ENCODE assay signal across 20 cellular contexts in genomic region chr17:77137111-77137510, GRCh38. TPM values are rescaled to one million over a fixed set of nuclear protein-coding genes. Genes with fewer than 3 reads are reported as not detected.
DNase-seq lines count a peak whose midpoint lies in the region; ATAC-seq, FAIRE-seq and TF ChIP-seq lines count a peak whose summit lies in the region.
"Had no signal": no experiment of that assay in that cellular context is flagged by ENCODE, and none has a peak within 500 bp of the region (broad histone marks: within the 10 kb centered on the region; RNA-seq: fewer than 3 reads in every experiment).

No MANE protein-coding gene starts in this region.

- TF ChIP-seq EP300 in HepG2 (IDR thresholded peaks at IDR 0.05; ENCODE audit: low read depth in 2 of 2, low read length in 2 of 2) (no peak), HepG2 (CRISPR knock-in tag; IDR thresholded peaks at IDR 0.05; ENCODE audit: borderline replicate concordance) (no peak)

- no peak overlapping the region for H2AFZ ChIP-seq in HepG2 (ENCODE audit: low read length)

- intact Hi-C loops in HepG2 (cut with micrococcal nuclease; ENCODE audit: unreplicated experiment) = no loop called here
- intact Hi-C loops in right lobe of liver (cut with DNase I) = no loop called here

- H3K9ac ChIP-seq in HepG2 (ENCODE audit: insufficient read depth, low read depth, low read length) = no peak overlapping the region
- no peak overlapping the region for H3K9ac ChIP-seq in subcutaneous abdominal adipose tissue (ENCODE audit: low read length in 5 of 5)
- H3K9ac ChIP-seq: SK-N-SH had no signal

- H3K36me3 ChIP-seq in HepG2 (replicated peaks in 1 of 2; ENCODE audit: control insufficient read depth in 1 of 2, insufficient read depth in 2 of 2, low read length in 2 of 2) (no peaks in the 10 kb centered on the region), right lobe of liver (no peaks in the 10 kb centered on the region), SJSA1 (peaks cover 28% of the 10 kb centered on the region), subcutaneous abdominal adipose tissue (ENCODE audit: control insufficient read depth in 5 of 5, insufficient read depth in 5 of 5, low read length in 5 of 5) (peaks cover 0 to 3% (median 0%) of the 10 kb centered on the region in 5 donors)
- H3K36me3 ChIP-seq: vagina had no signal

- ATAC-seq in HepG2 (no peak), right lobe of liver (no peak), HG03342 (IDR thresholded peaks at IDR 0.05; ENCODE audit: unreplicated experiment) (no peak)

- POLR2A ChIA-PET in HepG2 (lab: Yijun Ruan, JAX) = no interaction called here

- no peak overlapping the region for H3K27ac ChIP-seq in HepG2 (ENCODE audit: extremely low read length, insufficient read depth, low read length)
- H3K27ac ChIP-seq in right lobe of liver = no peak overlapping the region
- peak overlapping the region; percentile 65 for H3K27ac ChIP-seq in SJSA1
- H3K27ac ChIP-seq in subcutaneous abdominal adipose tissue (ENCODE audit: low read depth, low read length) = peak overlapping the region; percentile 46

- H3K4me1 ChIP-seq in HepG2 (ENCODE audit: insufficient read depth, low read length) (peaks cover 36% of the 10 kb centered on the region), right lobe of liver (peaks cover 0 to 5% (median 0%) of the 10 kb centered on the region in 4 donors), SJSA1 (replicated peaks) (peaks cover 65% of the 10 kb centered on the region), subcutaneous abdominal adipose tissue (ENCODE audit: control insufficient read depth in 5 of 5, insufficient read depth in 5 of 5, low read length in 5 of 5) (peaks cover 3 to 46% (median 19%) of the 10 kb centered on the region in 5 donors)

- CTCF ChIA-PET in HepG2 (lab: Yijun Ruan, JAX; ENCODE audit: low intra/inter-chr PET ratio, low total read pairs) = no interaction called here

- H3K27me3 ChIP-seq in HepG2 (ENCODE audit: control insufficient read depth in 1 of 2, insufficient read depth in 2 of 2, low read length in 2 of 2) = no peaks in the 10 kb centered on the region; a peak in 1 of 5 replicates
- no peaks in the 10 kb centered on the region for H3K27me3 ChIP-seq in right lobe of liver
- no peaks in the 10 kb centered on the region for H3K27me3 ChIP-seq in SJSA1 (replicated peaks)
- H3K27me3 ChIP-seq in subcutaneous abdominal adipose tissue (ENCODE audit: control insufficient read depth in 5 of 5, insufficient read depth in 4 of 5, low read length in 5 of 5) = no peaks in the 10 kb centered on the region
- H3K27me3 ChIP-seq: vagina had no signal

- in situ Hi-C loops in HepG2 (cut with HindIII; ENCODE audit: extremely low pct_ligation_motif_present, low pct_unique_long_range_greater_than_20kb) = no loop called here

- peaks cover 9% of the 10 kb centered on the region for H3K79me2 ChIP-seq in HepG2 (ENCODE audit: insufficient read depth, low read length)

- BruUV-seq in HepG2 (replicated peaks; lab: Mats Ljungman, UMichigan) = no TSS peak

- 97% methylated on average over 3 of the region's 3 CpGs for WGBS in HepG2 (ENCODE audit: low lambda C conversion rate)
- 66% methylated on average over 3 of the region's 3 CpGs for WGBS in right lobe of liver (ENCODE audit: insufficient coverage, low coverage, low lambda C conversion rate, missing lambda C conversion rate)

- TF ChIP-seq RAD21 in HepG2 (CRISPR knock-in tag; IDR thresholded peaks at IDR 0.05) = no peak

- H3K4me2 ChIP-seq in HepG2 (ENCODE audit: low read depth, low read length) = no peak overlapping the region
- H3K4me2 ChIP-seq: SK-N-SH had no signal

- H3K9me3 ChIP-seq in HepG2 (ENCODE audit: low read length) (0 out of 2 replicates have a peak, but pooled peaks cover 6% of the 10 kb centered on the region), right lobe of liver (no peaks in the 10 kb centered on the region), SJSA1 (replicated peaks) (peaks cover 14% of the 10 kb centered on the region), subcutaneous abdominal adipose tissue (ENCODE audit: control insufficient read depth in 5 of 5, low read length in 5 of 5) (peaks cover 0 to 2% (median 0%) of the 10 kb centered on the region in 5 donors)
- H3K9me3 ChIP-seq: SK-N-SH, vagina had no signal

- FAIRE-seq in HepG2 (lab: Jason Lieb, UNC) = no peak

- TF ChIP-seq POLR2A in HepG2 (IDR thresholded peaks at IDR 0.05; ENCODE audit: insufficient read depth in 1 of 2, low read depth in 2 of 2, low read length in 2 of 2) = no peak
- no peak for TF ChIP-seq POLR2A in right lobe of liver (IDR thresholded peaks at IDR 0.05)
- no peak for TF ChIP-seq POLR2A in erythroblast (IDR thresholded peaks at IDR 0.05; ENCODE audit: low read length)

- TF ChIP-seq CTCF in HepG2 (CRISPR knock-in tag; IDR thresholded peaks at IDR 0.05) (no peak), right lobe of liver (IDR thresholded peaks at IDR 0.05) (no peak)

- DNase-seq in HepG2 (ENCODE audit: low spot score) (no peak), right lobe of liver (no peak), SJSA1 (ENCODE audit: low read depth in 1 of 2, low spot score in 2 of 2) (no peak), erythroblast (lab: John Stamatoyannopoulos, UW) (peak; percentile 21 to 25), NCI-H526 (lab: John Stamatoyannopoulos, UW) (no peak)
- DNase-seq in activated CD4-positive, CD25-positive, alpha-beta regulatory T cell (lab: John Stamatoyannopoulos, UW) = no peak
- DNase-seq: activated gamma-delta T cell, C1 segment of cervical spinal cord, Calu3, cerebellar nuclear complex, DND-41, H9, NCI-H1417, NCI-H2029 treated with DMSO at 0.1 percent for 48 hours, NCI-H774, SK-N-SH had no signal

- H3K4me3 ChIP-seq in HepG2 (replicated peaks in 1 of 3; ENCODE audit: insufficient read depth in 1 of 3, low read depth in 2 of 3, low read length in 3 of 3) (no peak overlapping the region), right lobe of liver (no peak overlapping the region), SJSA1 (no peak overlapping the region), subcutaneous abdominal adipose tissue (ENCODE audit: low read depth in 1 of 5, low read length in 5 of 5) (no peak overlapping the region)
- H3K4me3 ChIP-seq: skin epidermis, vagina had no signal

- no peaks in the 10 kb centered on the region for H4K20me1 ChIP-seq in HepG2 (ENCODE audit: insufficient read depth, low read length)

TF ChIP-seq in HepG2, 621 proteins besides CTCF, POLR2A, EP300 and RAD21:
- TF ChIP-seq HMG20B (CRISPR knock-in tag; conservative IDR thresholded peaks at IDR 0.05) = no peak
- TF ChIP-seq ZMYM2 (CRISPR knock-in tag; IDR thresholded peaks at IDR 0.05) = no peak
- peak; percentile 96 for TF ChIP-seq ZNF776 (CRISPR knock-in tag; IDR thresholded peaks at IDR 0.05)
- no peak for TF ChIP-seq DZIP1 (CRISPR knock-in tag; IDR thresholded peaks at IDR 0.05)
- no peak for TF ChIP-seq ZNF24 (IDR thresholded peaks at IDR 0.05)

RNA-seq across cellular contexts. Expression of gene SEC14L1, which starts 3.7 kb away (rescaled TPM):
- total RNA-seq in HepG2 (2016; rRNA removed; fragmentation: Illumina TruSeq; extraction: Trizol) (43.9 and 62.5 TPM in 2 replicates), right lobe of liver (10 to 100 TPM; 21.5 to 44.4 (median 24.9) TPM)
- 22.8 and 28.1 TPM in 2 replicates for total RNA-seq in HepG2 (2016; cell fraction: cytosol; rRNA removed; fragmentation: Illumina TruSeq; extraction: Trizol; ENCODE audit: low read depth)
- 51.1 and 57.5 TPM in 2 replicates for total RNA-seq in HepG2 (2016; cell fraction: insoluble cytoplasmic fraction; rRNA removed; fragmentation: Illumina TruSeq; extraction: Trizol)
- total RNA-seq in HepG2 (2016; cell fraction: membrane; rRNA removed; fragmentation: Illumina TruSeq; extraction: Trizol) = 75.8 and 78.7 TPM in 2 replicates
- 34.2 and 41.8 TPM in 2 replicates for total RNA-seq in HepG2 (2016; cell fraction: nucleus; rRNA removed; fragmentation: Illumina TruSeq; extraction: Trizol)
- polyA plus RNA-seq in HepG2 (2011; rRNA removed) = 26.3 and 27.0 TPM in 2 replicates
- 17.3 and 23.1 TPM in 2 replicates for polyA plus RNA-seq in HepG2 (2011; cell fraction: cytosol; rRNA removed)
- polyA plus RNA-seq in HepG2 (2011; cell fraction: nucleus; rRNA removed) = 30.8 and 49.2 TPM in 2 replicates
- 37.6 and 54.7 TPM in 2 replicates for polyA plus RNA-seq in HepG2 (2012)
- polyA plus RNA-seq in HepG2 (2016; cell fraction: cytosol; fragmentation: Illumina TruSeq; extraction: Trizol; ENCODE audit: low read depth) = 30.8 and 38.2 TPM in 2 replicates
- 57.4 and 67.9 TPM in 2 replicates for polyA plus RNA-seq in HepG2 (2016; cell fraction: insoluble cytoplasmic fraction; fragmentation: Illumina TruSeq; extraction: Trizol; ENCODE audit: low read depth)
- polyA plus RNA-seq in HepG2 (2016; cell fraction: membrane; fragmentation: Illumina TruSeq; extraction: Trizol; ENCODE audit: low read depth) = 55.3 and 57.7 TPM in 2 replicates
- 56.1 and 65.2 TPM in 2 replicates for polyA plus RNA-seq in HepG2 (2016; cell fraction: nucleus; fragmentation: Illumina TruSeq; extraction: Trizol; ENCODE audit: insufficient read depth, low read depth)
- 16.4 and 49.1 TPM in 2 replicates for polyA minus RNA-seq in HepG2 (2011; rRNA and poly(A)+ RNA removed; ENCODE audit: low replicate concordance)
- 23.7 and 34.8 TPM in 2 replicates for polyA minus RNA-seq in HepG2 (2011; cell fraction: cytosol; rRNA and poly(A)+ RNA removed)
- 29.4 and 35.6 TPM in 2 replicates for polyA minus RNA-seq in HepG2 (2011; cell fraction: nucleus; rRNA and poly(A)+ RNA removed)
- total RNA-seq in SJSA1 (2014; rRNA removed; shearing (Covaris generic)) = 31.5 and 76.0 TPM in 2 replicates

Comparison
In these comparisons a context has a peak if more than half of its experiments do, and no peak if none do; other contexts are left out.
1. DNase-seq: peak in erythroblast (2 of 2); none in HepG2 (single experiment), right lobe of liver (0 of 3), SJSA1 (0 of 2), activated CD4-positive, CD25-positive, alpha-beta regulatory T cell (0 of 4) and NCI-H526 (0 of 2).
2. H3K27ac ChIP-seq: peak in SJSA1 (single experiment) and subcutaneous abdominal adipose tissue (single experiment); none in HepG2 (single experiment) and right lobe of liver (0 of 3).